8 cellular contexts compared by ENCODE assay signal in genomic region chr17:15171433-15172047, GRCh38.
DNase-seq lines count a peak whose midpoint lies in the region; ATAC-seq and TF ChIP-seq lines count a peak whose summit lies in the region.

No MANE protein-coding gene starts in this region.

- peak; percentile 78 for TF ChIP-seq CTCF in RWPE1 (conservative IDR thresholded peaks at IDR 0.05; ENCODE audit: low read depth)

- POLR2A ChIA-PET in RWPE1 (lab: Yijun Ruan, JAX; ENCODE audit: low non-redundant PET) = no interaction called here

- DNase-seq in NCI-H146 (lab: John Stamatoyannopoulos, UW) = peak; percentile 1
- no peak for DNase-seq in NCI-H146 treated with DMSO at 0.1 percent for 48 hours (lab: John Stamatoyannopoulos, UW; ENCODE audit: unreplicated experiment)
- peak; percentile 55 for DNase-seq in RWPE1 (ENCODE audit: low spot score)
- DNase-seq in cerebellum (ENCODE audit: low spot score) = peak; percentile 2
- peak; percentile 65 for DNase-seq in kidney tubule cell (ENCODE audit: low spot score)
- DNase-seq in stimulated activated CD4-positive, alpha-beta T cell treated with anti-CD3 and anti-CD28 coated beads, Interleukin-4, amount 100 ng/mL, for 48 hours (ENCODE audit: low read depth in 2 of 2) = peak; percentile 2 to 23

- CTCF ChIA-PET in RWPE1 (lab: Yijun Ruan, JAX) = interaction anchor here (0.6 to 0.7 kb wide), 3 partner anchors 9 to 271 kb away, joined by 3 to 4 read pairs (median 4); no protein-coding TSS in a partner anchor

- H3K27ac ChIP-seq in RWPE1 = no peak overlapping the region

- peak; percentile 77 for ATAC-seq in HG02759 (IDR thresholded peaks at IDR 0.05; ENCODE audit: unreplicated experiment)
- ATAC-seq in GM18861 (IDR thresholded peaks at IDR 0.05; ENCODE audit: unreplicated experiment) = no peak
